Comparison of ENCODE assay signal across 8 cellular contexts in genomic region chr9:99818439-99818992, GRCh38. TPM values are rescaled to one million over a fixed set of nuclear protein-coding genes. Genes with fewer than 3 reads are reported as not detected.
DNase-seq lines count a peak whose midpoint lies in the region; ATAC-seq and TF ChIP-seq lines count a peak whose summit lies in the region.

No MANE protein-coding gene starts in this region.

- H3K9me3 Mint-ChIP-seq in activated naive CD8-positive, alpha-beta T cell treated with anti-CD3 and anti-CD28 coated beads, Interleukin-2, amount 10 ng/mL, durations not matched to agents 7 days and 5 days: no peaks in the 10 kb centered on the region
- no peaks in the 10 kb centered on the region for H3K9me3 Mint-ChIP-seq in type B pancreatic cell

- H3K36me3 Mint-ChIP-seq in activated naive CD8-positive, alpha-beta T cell treated with anti-CD3 and anti-CD28 coated beads, Interleukin-2, amount 10 ng/mL, durations not matched to agents 7 days and 5 days: no peaks in the 10 kb centered on the region
- H3K36me3 Mint-ChIP-seq in type B pancreatic cell: peaks cover 4% of the 10 kb centered on the region

- H3K9me3 ChIP-seq in cardiac muscle cell (ENCODE audit: low read depth) (no peaks in the 10 kb centered on the region), liver (ENCODE audit: control insufficient read depth in 4 of 4, low read length in 3 of 4) (no peaks in the 10 kb centered on the region)

- H3K4me1 ChIP-seq in cardiac muscle cell (ENCODE audit: low read depth) (peaks cover 4% of the 10 kb centered on the region), liver (ENCODE audit: control insufficient read depth in 4 of 4, insufficient read depth in 4 of 4, low read length in 3 of 4) (peaks cover 1 to 38% (median 19%) of the 10 kb centered on the region in 4 donors)

- H3K27me3 Mint-ChIP-seq in activated naive CD8-positive, alpha-beta T cell treated with anti-CD3 and anti-CD28 coated beads, Interleukin-2, amount 10 ng/mL, durations not matched to agents 7 days and 5 days: peaks cover 13% of the 10 kb centered on the region
- peaks cover 22% of the 10 kb centered on the region for H3K27me3 Mint-ChIP-seq in type B pancreatic cell

- H3K36me3 ChIP-seq in cardiac muscle cell: no peaks in the 10 kb centered on the region
- H3K36me3 ChIP-seq in liver (ENCODE audit: control insufficient read depth in 4 of 4, insufficient read depth in 3 of 4, low read depth in 1 of 4, low read length in 3 of 4): no peaks in the 10 kb centered on the region

- ATAC-seq in left cardiac atrium: no peak
- ATAC-seq in activated naive CD8-positive, alpha-beta T cell treated with anti-CD3 and anti-CD28 coated beads, Interleukin-2, amount 10 ng/mL, durations not matched to agents 7 days and 5 days (ENCODE audit: low read depth): no peak
- ATAC-seq in GM19023 (IDR thresholded peaks at IDR 0.05; ENCODE audit: unreplicated experiment): no peak
- no peak for ATAC-seq in GM19452 (IDR thresholded peaks at IDR 0.05; ENCODE audit: unreplicated experiment)

- H3K4me1 Mint-ChIP-seq in activated naive CD8-positive, alpha-beta T cell treated with anti-CD3 and anti-CD28 coated beads, Interleukin-2, amount 10 ng/mL, durations not matched to agents 7 days and 5 days: peaks cover 34% of the 10 kb centered on the region
- H3K4me1 Mint-ChIP-seq in type B pancreatic cell (ENCODE audit: unreplicated experiment): peaks cover 22% of the 10 kb centered on the region

- H3K27ac ChIP-seq in cardiac muscle cell (peak overlapping the region; percentile 99), liver (ENCODE audit: low read depth in 1 of 2, low read length in 2 of 2) (peak overlapping the region; percentile 98)

- no peak for DNase-seq in cardiac muscle cell (ENCODE audit: low read depth in 1 of 2, low spot score in 1 of 2)
- DNase-seq in left cardiac atrium: no peak
- DNase-seq in activated naive CD8-positive, alpha-beta T cell treated with anti-CD3 and anti-CD28 coated beads, Interleukin-2, amount 10 ng/mL, durations not matched to agents 7 days and 5 days: no peak
- DNase-seq in type B pancreatic cell (ENCODE audit: extremely low spot score, unreplicated experiment): no peak
- DNase-seq in D341Med (ENCODE audit: low spot score): no peak

- TF ChIP-seq CTCF in cardiac muscle cell (IDR thresholded peaks at IDR 0.05; ENCODE audit: low read depth, low read length) (no peak), liver (IDR thresholded peaks at IDR 0.05; ENCODE audit: low read depth, low read length, missing input control) (no peak), type B pancreatic cell (conservative IDR thresholded peaks at IDR 0.05) (no peak)

- POLR2A ChIA-PET in activated naive CD8-positive, alpha-beta T cell treated with anti-CD3 and anti-CD28 coated beads, Interleukin-2, amount 10 ng/mL, durations not matched to agents 7 days and 5 days (lab: Charles Lee): interaction anchor here (0.7 to 1.2 kb wide), 2 partner anchors 8 to 24 kb away, joined by 3 to 6 read pairs; no protein-coding TSS in a partner anchor

- no peak for TF ChIP-seq RAD21 in liver (IDR thresholded peaks at IDR 0.05)

- peak overlapping the region; percentile 48 for H3K4me3 ChIP-seq in cardiac muscle cell
- H3K4me3 ChIP-seq in liver (ENCODE audit: low read depth in 1 of 3, low read length in 3 of 3): no peak overlapping the region

- intact Hi-C loops in left cardiac atrium (cut with DNase I): no loop called here

- H3K27me3 ChIP-seq in cardiac muscle cell: peaks cover 11% of the 10 kb centered on the region
- H3K27me3 ChIP-seq in liver (ENCODE audit: control insufficient read depth in 4 of 4, insufficient read depth in 4 of 4, low read length in 3 of 4): no peaks in the 10 kb centered on the region

- H3K9ac ChIP-seq in liver (ENCODE audit: low read depth in 1 of 2, low read length in 2 of 2): peak overlapping the region in 1 of 2 donors; percentile 14

- WGBS in liver: 67% methylated on average over 7 of the region's 7 CpGs

- peak overlapping the region; percentile 94 for H3K4me3 Mint-ChIP-seq in activated naive CD8-positive, alpha-beta T cell treated with anti-CD3 and anti-CD28 coated beads, Interleukin-2, amount 10 ng/mL, durations not matched to agents 7 days and 5 days
- H3K4me3 Mint-ChIP-seq in type B pancreatic cell: peak overlapping the region; percentile 100

- peak overlapping the region; percentile 85 for H3K27ac Mint-ChIP-seq in activated naive CD8-positive, alpha-beta T cell treated with anti-CD3 and anti-CD28 coated beads, Interleukin-2, amount 10 ng/mL, durations not matched to agents 7 days and 5 days
- H3K27ac Mint-ChIP-seq in type B pancreatic cell: peak overlapping the region; percentile 98

TF ChIP-seq in liver, 16 proteins besides CTCF, POLR2A, EP300 and RAD21:
- no peak for TF ChIP-seq REST (IDR thresholded peaks at IDR 0.05)

RNA-seq across cellular contexts. Expression of gene NR4A3, which starts 3.2 kb away (rescaled TPM):
- total RNA-seq in cardiac muscle cell: 0.49 and 1.5 TPM in 2 replicates
- 0.42 and 0.87 TPM in 2 replicates for polyA plus RNA-seq in cardiac muscle cell
- 10 to 100 TPM; 38.6 to 92.1 TPM for total RNA-seq in left cardiac atrium
- 1 to 10 TPM; 1.2 TPM for total RNA-seq in activated naive CD8-positive, alpha-beta T cell treated with anti-CD3 and anti-CD28 coated beads, Interleukin-2, amount 10 ng/mL, durations not matched to agents 7 days and 5 days
- under 1 TPM; 0.08 to 0.09 TPM for total RNA-seq in liver
- under 1 TPM; 0.02 to 0.14 TPM for polyA plus RNA-seq in liver
- total RNA-seq in type B pancreatic cell (ENCODE audit: low replicate concordance): 2.0 and 3.4 TPM in 2 replicates
